In the genomic region with DNA sequence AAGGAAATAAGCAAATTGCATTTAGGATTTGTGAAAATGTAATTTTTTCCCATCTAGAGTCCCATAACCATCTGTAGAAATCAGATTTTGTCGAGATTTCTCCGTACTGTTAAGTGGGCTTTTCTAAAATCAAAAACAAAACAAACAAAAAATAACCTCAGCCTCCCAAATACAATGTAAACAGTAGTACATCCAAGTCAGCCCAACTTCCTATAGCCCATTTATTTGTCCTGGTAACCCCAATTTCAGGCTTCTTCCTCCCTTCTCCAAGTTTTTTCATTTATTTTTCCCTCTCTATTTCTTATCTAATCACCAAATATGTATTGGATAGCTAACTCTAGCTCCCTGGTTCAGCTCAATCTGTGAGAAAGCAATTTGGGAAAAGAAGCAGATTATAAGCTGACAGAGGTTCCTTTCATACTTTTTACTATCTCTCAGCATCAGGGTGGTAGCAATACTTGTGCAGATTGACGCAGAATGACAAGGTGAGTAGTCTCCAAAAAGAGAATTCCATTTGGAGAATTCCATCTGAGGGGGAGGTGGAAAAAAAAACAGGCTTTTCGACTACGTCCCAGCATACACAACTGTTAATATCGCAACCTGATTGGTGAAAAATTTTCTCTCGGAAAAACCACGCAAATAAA, we compare ENCODE assay signal across 9 cellular contexts.
DNase-seq lines count a peak whose midpoint lies in the region; ATAC-seq and TF ChIP-seq lines count a peak whose summit lies in the region.
"Had no signal": no experiment of that assay in that cellular context is flagged by ENCODE, and none has a peak within 500 bp of the region (broad histone marks: within the 10 kb centered on the region; RNA-seq: fewer than 3 reads in every experiment).

No MANE protein-coding gene starts in this region.

- intact Hi-C loops in CD14-positive monocyte (cut with micrococcal nuclease) = no loop called here

- TF ChIP-seq CTCF in CD14-positive monocyte (IDR thresholded peaks at IDR 0.05) = no peak
- no peak for TF ChIP-seq CTCF in HFF-Myc (IDR thresholded peaks at IDR 0.05; ENCODE audit: low read depth, low read length, missing control alignments)

- no peak for ATAC-seq in memory B cell (ENCODE audit: low read depth)
- no peak for ATAC-seq in HG02571 (IDR thresholded peaks at IDR 0.05; ENCODE audit: unreplicated experiment)

- peak overlapping the region in 4 of 7 donors; percentile 25 to 92 (median 38) for H3K27ac Mint-ChIP-seq in CD14-positive monocyte
- peak overlapping the region; percentile 98 for H3K27ac Mint-ChIP-seq in memory B cell

- H3K4me3 Mint-ChIP-seq in CD14-positive monocyte (peak overlapping the region; percentile 86 to 96), memory B cell (peak overlapping the region; percentile 95)

- H3K4me1 Mint-ChIP-seq in CD14-positive monocyte (peaks cover 47% of the 10 kb centered on the region), memory B cell (peaks cover 9% of the 10 kb centered on the region)

- no peak for DNase-seq in CD14-positive monocyte (ENCODE audit: low spot score)
- no peak for DNase-seq in HFF-Myc (ENCODE audit: extremely low read depth, low read depth)
- peak; percentile 7 for DNase-seq in amniotic epithelial cell (ENCODE audit: low read depth)
- DNase-seq in memory B cell (ENCODE audit: low spot score in 2 of 2) = no peak
- no peak for DNase-seq in SW 1271 (lab: John Stamatoyannopoulos, UW)
- DNase-seq in SHP77 (lab: John Stamatoyannopoulos, UW) = no peak
- DNase-seq in NCI-H2029 treated with DMSO at 0.1 percent for 48 hours (lab: John Stamatoyannopoulos, UW) = no peak
- DNase-seq: NCI-H1436 treated with DMSO at 0.1 percent for 48 hours had no signal

- H3K36me3 Mint-ChIP-seq in CD14-positive monocyte = no peaks in the 10 kb centered on the region
- no peaks in the 10 kb centered on the region for H3K36me3 Mint-ChIP-seq in memory B cell

- peaks cover 0 to 3% (median 0%) of the 10 kb centered on the region in 7 donors for H3K9me3 Mint-ChIP-seq in CD14-positive monocyte
- H3K9me3 Mint-ChIP-seq in memory B cell = no peaks in the 10 kb centered on the region

- H3K27me3 Mint-ChIP-seq in CD14-positive monocyte (ENCODE audit: low read depth in 3 of 3) (no peaks in the 10 kb centered on the region), memory B cell (no peaks in the 10 kb centered on the region)

- H3K4me3 ChIP-seq in HFF-Myc (replicated peaks; ENCODE audit: low read depth, low read length) = peak overlapping the region; percentile 61; the same call in 1 of the 2 replicates
